ENCODE assay signal across 16 cellular contexts in the genomic region with DNA sequence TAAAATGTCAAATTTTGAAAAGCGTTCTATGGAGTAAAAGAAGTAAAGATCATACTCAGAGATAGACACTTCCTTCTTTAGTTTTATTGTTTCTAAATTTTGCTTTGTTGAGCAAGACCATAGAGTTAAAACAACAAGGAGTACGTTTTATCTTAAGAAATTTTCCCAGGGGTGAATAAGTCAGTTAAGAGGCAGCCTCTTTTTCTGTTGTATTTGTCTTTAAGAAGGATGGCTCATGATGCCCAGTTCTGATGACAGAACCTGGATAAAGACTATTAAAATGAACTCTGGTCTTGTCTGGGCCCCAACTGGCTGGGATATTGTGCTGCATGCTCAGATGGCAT. TPM values are rescaled to one million over a fixed set of nuclear protein-coding genes. Genes with fewer than 3 reads are reported as not detected.
DNase-seq lines count a peak whose midpoint lies in the region; FAIRE-seq and TF ChIP-seq lines count a peak whose summit lies in the region.
"Had no signal": no experiment of that assay in that cellular context is flagged by ENCODE, and none has a peak within 500 bp of the region (broad histone marks: within the 10 kb centered on the region; RNA-seq: fewer than 3 reads in every experiment).

No MANE protein-coding gene starts in this region.

- H3K4me1 ChIP-seq in testis (peaks cover 6% of the 10 kb centered on the region), A673 (ENCODE audit: insufficient read depth, low read length, poor library complexity, severe bottlenecking) (peaks cover 15% of the 10 kb centered on the region)
- H3K4me1 ChIP-seq: esophagus squamous epithelium had no signal

- no TSS peak for BruUV-seq in A673 (replicated peaks; lab: Mats Ljungman, UMichigan)

- H3K27me3 Mint-ChIP-seq in immature natural killer cell (ENCODE audit: low read depth in 3 of 3), result peaks cover 3 to 7% (median 6%) of the 10 kb centered on the region in 3 donors
- H3K27me3 Mint-ChIP-seq: memory B cell, T-helper 17 cell had no signal

- H3K27ac ChIP-seq in testis (no peak overlapping the region), A673 (ENCODE audit: low read depth, low read length, poor library complexity, severe bottlenecking) (no peak overlapping the region)

- H3K36me3 Mint-ChIP-seq in immature natural killer cell, result peaks cover 0 to 8% (median 3%) of the 10 kb centered on the region in 3 donors

- TF ChIP-seq POLR2A in testis (IDR thresholded peaks at IDR 0.05), result no peak

- H3K4me3 ChIP-seq in fibroblast of pulmonary artery (replicated peaks; ENCODE audit: low read depth, low read length) (no peak overlapping the region), testis (no peak overlapping the region), A673 (ENCODE audit: low read depth, low read length, poor library complexity, severe bottlenecking) (no peak overlapping the region)
- H3K4me3 ChIP-seq: esophagus squamous epithelium, MG63, skin epidermis had no signal

- no peaks in the 10 kb centered on the region for H3K9me3 Mint-ChIP-seq in immature natural killer cell

- H3K27me3 ChIP-seq in testis, result no peaks in the 10 kb centered on the region
- no peaks in the 10 kb centered on the region for H3K27me3 ChIP-seq in A673 (replicated peaks; ENCODE audit: insufficient read depth, low read depth, low read length, poor library complexity)
- H3K27me3 ChIP-seq: esophagus squamous epithelium, MG63 had no signal

- H3K36me3 ChIP-seq in testis (ENCODE audit: low read depth, missing control alignments) (no peaks in the 10 kb centered on the region), A673 (ENCODE audit: insufficient read depth, low read length, poor library complexity, severe bottlenecking) (no peaks in the 10 kb centered on the region)
- H3K36me3 ChIP-seq: esophagus squamous epithelium, MG63 had no signal

- CTCF ChIA-PET in A673 (lab: Charles Lee), result no interaction called here

- H3K4me3 Mint-ChIP-seq in immature natural killer cell, result no peak overlapping the region
- H3K4me3 Mint-ChIP-seq: memory B cell, T-helper 17 cell had no signal

- H3K4me1 Mint-ChIP-seq in immature natural killer cell, result peaks cover 0 to 2% of the 10 kb centered on the region in 2 donors

- DNase-seq in CD1c-positive myeloid dendritic cell (ENCODE audit: extremely low spot score) (peak; percentile 29), GM18507 (ENCODE audit: extremely low spot score, insufficient read length, low read depth) (no peak), SIG-M5 treated with dmso at 0.1 percent for 504 hours (lab: John Stamatoyannopoulos, UW; ENCODE audit: unreplicated experiment) (peak; percentile 94), fibroblast of pulmonary artery (ENCODE audit: low read depth) (peak; percentile 55), immature natural killer cell (no peak), testis (no peak), NCI-H2196 (lab: John Stamatoyannopoulos, UW; ENCODE audit: unreplicated experiment) (no peak), A673 (ENCODE audit: low spot score) (no peak)
- DNase-seq: COR-L47, esophagus squamous epithelium, H7, MG63, T-helper 17 cell had no signal

- H3K27ac Mint-ChIP-seq in immature natural killer cell, result no peak overlapping the region
- H3K27ac Mint-ChIP-seq: memory B cell, T-helper 17 cell had no signal

- intact Hi-C loops in testis (cut with DNase I; ENCODE audit: low total_unique reads) (no loop called here), A673 (cut with micrococcal nuclease; ENCODE audit: unreplicated experiment) (no loop called here)

- peak; percentile 62 for FAIRE-seq in GM18507 (lab: Jason Lieb, UNC)
- FAIRE-seq: RCC 7860 had no signal

- WGBS in testis, 2 donors, result 24 to 27% methylated on average over 2 of the region's 2 CpGs

- H3K9me3 ChIP-seq in testis (no peaks in the 10 kb centered on the region), A673 (ENCODE audit: low read depth, low read length, poor library complexity, severe bottlenecking) (no peaks in the 10 kb centered on the region)
- H3K9me3 ChIP-seq: esophagus squamous epithelium, MG63 had no signal

- POLR2A ChIA-PET in A673 (lab: Charles Lee; ENCODE audit: low non-redundant PET), result no interaction called here

- TF ChIP-seq CTCF in fibroblast of pulmonary artery (IDR thresholded peaks at IDR 0.05; ENCODE audit: low read length, missing control alignments), result no peak
- no peak for TF ChIP-seq CTCF in testis (IDR thresholded peaks at IDR 0.05)
- no peak for TF ChIP-seq CTCF in A673 (conservative IDR thresholded peaks at IDR 0.05; ENCODE audit: low read depth, low read length)

RNA-seq across cellular contexts. Expression of a gene that starts 10.6 kb away (rescaled TPM):
- polyA plus RNA-seq in immature natural killer cell, result under 1 TPM in 2 of 3 donors, not detected in 1; 0.12 to 0.21 TPM
- total RNA-seq in testis, result under 1 TPM; 0.47 to 0.50 TPM
- 0.75 TPM for polyA plus RNA-seq in testis (ENCODE audit: insufficient read depth, low read depth, low replicate concordance)
- total RNA-seq in A673 (2021), result 1.1 and 2.2 TPM in 2 replicates
- total RNA-seq: H7 had no signal

RNA-seq across cellular contexts. Expression of a gene that starts 54.2 kb away (rescaled TPM):
- polyA plus RNA-seq in immature natural killer cell (100 to 1,000 TPM; 202 to 229 (median 205) TPM), testis (ENCODE audit: insufficient read depth, low read depth, low replicate concordance) (6.1 TPM)
- total RNA-seq in testis (1 to 10 TPM in 1 of 2 donors, under 1 TPM in 1; 0.63 to 1.4 TPM), A673 (2021) (not detected in 2 replicates)

Comparison
In these comparisons a context has a peak if more than half of its experiments do, and no peak if none do; other contexts are left out.
1. DNase-seq: peak in CD1c-positive myeloid dendritic cell (single experiment), SIG-M5 treated with dmso at 0.1 percent for 504 hours (single experiment) and fibroblast of pulmonary artery (single experiment); none in GM18507 (single experiment), immature natural killer cell (0 of 3), testis (single experiment), NCI-H2196 (single experiment) and A673 (single experiment).